ENCODE assay signal across 23 cellular contexts in genomic region chr2:144847347-144848080, GRCh38.
DNase-seq lines count a peak whose midpoint lies in the region; ATAC-seq, FAIRE-seq and TF ChIP-seq lines count a peak whose summit lies in the region.
"Had no signal": no experiment of that assay in that cellular context is flagged by ENCODE, and none has a peak within 500 bp of the region (broad histone marks: within the 10 kb centered on the region; RNA-seq: fewer than 3 reads in every experiment).

No MANE protein-coding gene starts in this region.

- H3K79me2 ChIP-seq in HepG2 (ENCODE audit: insufficient read depth, low read length) (no peaks in the 10 kb centered on the region), smooth muscle cell (ENCODE audit: low read depth) (no peaks in the 10 kb centered on the region)

- H3K9me3 ChIP-seq in HepG2 (ENCODE audit: low read length) (no peaks in the 10 kb centered on the region), right lobe of liver (no peaks in the 10 kb centered on the region), smooth muscle cell (replicated peaks; ENCODE audit: low read depth) (no peaks in the 10 kb centered on the region), ovary (no peaks in the 10 kb centered on the region)
- H3K9me3 ChIP-seq: A549, BE2C, HAP-1 had no signal

- no peak for TF ChIP-seq RAD21 in HepG2 (CRISPR knock-in tag; IDR thresholded peaks at IDR 0.05)

- H3K9ac ChIP-seq in HepG2 (ENCODE audit: insufficient read depth, low read depth, low read length) (no peak overlapping the region), smooth muscle cell (ENCODE audit: low read depth) (no peak overlapping the region)
- H3K9ac ChIP-seq: BLaER1 treated with 17β-estradiol and CSF1 and Interleukin-3, amounts not matched to agents 10 nM and 100 nM had no signal

- CTCF ChIA-PET in HepG2 (lab: Yijun Ruan, JAX; ENCODE audit: low intra/inter-chr PET ratio, low total read pairs) = no interaction called here

- POLR2A ChIA-PET in HepG2 (lab: Yijun Ruan, JAX) = no interaction called here

- H3K4me3 ChIP-seq in HepG2 (replicated peaks in 1 of 3; ENCODE audit: insufficient read depth in 1 of 3, low read depth in 2 of 3, low read length in 3 of 3) (no peak overlapping the region), right lobe of liver (no peak overlapping the region), smooth muscle cell (no peak overlapping the region), ovary (no peak overlapping the region)
- H3K4me3 ChIP-seq: A549; BLaER1 treated with 17β-estradiol and CSF1 and Interleukin-3, amounts not matched to agents 10 nM and 100 nM; HAP-1 had no signal

- H3K36me3 Mint-ChIP-seq in dendritic cell treated with granulocyte-macrophage colony-stimulating factor and Interleukin-4, amounts not matched to agents 40 ng/mL and 50 ng/mL, for 4 days (ENCODE audit: low read depth) = no peaks in the 10 kb centered on the region
- H3K36me3 Mint-ChIP-seq: CD14-positive monocyte; CD8-positive, alpha-beta memory T cell had no signal

- H3K36me3 ChIP-seq in HepG2 (replicated peaks in 1 of 2; ENCODE audit: control insufficient read depth in 1 of 2, insufficient read depth in 2 of 2, low read length in 2 of 2) (no peaks in the 10 kb centered on the region), right lobe of liver (no peaks in the 10 kb centered on the region), smooth muscle cell (ENCODE audit: low read depth) (no peaks in the 10 kb centered on the region), ovary (no peaks in the 10 kb centered on the region)
- H3K36me3 ChIP-seq: BE2C; BLaER1 treated with 17β-estradiol and CSF1 and Interleukin-3, amounts not matched to agents 10 nM and 100 nM; HAP-1 had no signal

- H2AFZ ChIP-seq in HepG2 (ENCODE audit: low read length) = no peak overlapping the region
- H2AFZ ChIP-seq in smooth muscle cell (ENCODE audit: low read depth) = peak overlapping the region; percentile 13

- FAIRE-seq in HepG2 (lab: Jason Lieb, UNC) = no peak
- FAIRE-seq: A549, GM12892, H54 had no signal

- TF ChIP-seq POLR2A in HepG2 (IDR thresholded peaks at IDR 0.05; ENCODE audit: insufficient read depth in 1 of 2, low read depth in 2 of 2, low read length in 2 of 2) (no peak), right lobe of liver (IDR thresholded peaks at IDR 0.05) (no peak), ovary (IDR thresholded peaks at IDR 0.05) (no peak)

- ATAC-seq in HepG2 (no peak), right lobe of liver (no peak)
- ATAC-seq: A549 had no signal

- DNase-seq in HepG2 (ENCODE audit: low spot score) = no peak
- DNase-seq in right lobe of liver = no peak
- DNase-seq in smooth muscle cell (lab: John Stamatoyannopoulos, UW; ENCODE audit: unreplicated experiment) = no peak
- DNase-seq in ovary = no peak
- no peak for DNase-seq in KG1 (lab: John Stamatoyannopoulos, UW)
- DNase-seq: 8988T; ACHN; AML-193; BE2C; CD4-positive, alpha-beta T cell; CD8-positive, alpha-beta memory T cell; DMS53; DMS79 treated with DMSO at 0.1 percent for 48 hours; GF-D8; GOT3; HFFc6 had no signal

- no peak overlapping the region for H3K27ac ChIP-seq in HepG2 (ENCODE audit: extremely low read length, insufficient read depth, low read length)
- no peak overlapping the region for H3K27ac ChIP-seq in right lobe of liver
- no peak overlapping the region for H3K27ac ChIP-seq in smooth muscle cell (ENCODE audit: low read depth)
- no peak overlapping the region for H3K27ac ChIP-seq in ovary
- H3K27ac ChIP-seq: A549; BLaER1 treated with 17β-estradiol and CSF1 and Interleukin-3, amounts not matched to agents 10 nM and 100 nM had no signal

- in situ Hi-C loops in HepG2 (cut with HindIII; ENCODE audit: extremely low pct_ligation_motif_present, low pct_unique_long_range_greater_than_20kb) = no loop called here

- H4K20me1 ChIP-seq in HepG2 (ENCODE audit: insufficient read depth, low read length) (no peaks in the 10 kb centered on the region), smooth muscle cell (ENCODE audit: low read depth) (no peaks in the 10 kb centered on the region)
- H4K20me1 ChIP-seq: BLaER1 treated with 17β-estradiol and CSF1 and Interleukin-3, amounts not matched to agents 10 nM and 100 nM had no signal

- no peaks in the 10 kb centered on the region for H3K27me3 Mint-ChIP-seq in dendritic cell treated with granulocyte-macrophage colony-stimulating factor and Interleukin-4, amounts not matched to agents 40 ng/mL and 50 ng/mL, for 4 days
- H3K27me3 Mint-ChIP-seq: CD4-positive, alpha-beta T cell; CD8-positive, alpha-beta memory T cell had no signal

- H3F3A ChIP-seq in smooth muscle cell (ENCODE audit: low read depth) = no peaks in the 10 kb centered on the region

- H3K4me2 ChIP-seq in HepG2 (ENCODE audit: low read depth, low read length) (no peak overlapping the region), smooth muscle cell (no peak overlapping the region)
- H3K4me2 ChIP-seq: A549 had no signal

- peaks cover 13% of the 10 kb centered on the region for H3K4me1 Mint-ChIP-seq in dendritic cell treated with granulocyte-macrophage colony-stimulating factor and Interleukin-4, amounts not matched to agents 40 ng/mL and 50 ng/mL, for 4 days (ENCODE audit: low read depth)
- H3K4me1 Mint-ChIP-seq: CD14-positive monocyte had no signal

- intact Hi-C loops in HepG2 (cut with micrococcal nuclease; ENCODE audit: unreplicated experiment) (no loop called here), right lobe of liver (cut with DNase I) (no loop called here), ovary (cut with DNase I) (no loop called here)
- intact Hi-C loops in dendritic cell treated with granulocyte-macrophage colony-stimulating factor and Interleukin-4, amounts not matched to agents 40 ng/mL and 50 ng/mL, for 4 days (cut with micrococcal nuclease) = no loop called here

- H3K9me3 Mint-ChIP-seq in dendritic cell treated with granulocyte-macrophage colony-stimulating factor and Interleukin-4, amounts not matched to agents 40 ng/mL and 50 ng/mL, for 4 days = peaks cover 15% of the 10 kb centered on the region
- H3K9me3 Mint-ChIP-seq: CD4-positive, alpha-beta T cell; CD8-positive, alpha-beta memory T cell; HFFc6 had no signal

- no peaks in the 10 kb centered on the region for H3K27me3 ChIP-seq in HepG2 (ENCODE audit: control insufficient read depth in 1 of 2, insufficient read depth in 2 of 2, low read length in 2 of 2)
- H3K27me3 ChIP-seq in right lobe of liver = no peaks in the 10 kb centered on the region
- no peaks in the 10 kb centered on the region for H3K27me3 ChIP-seq in smooth muscle cell (ENCODE audit: low read depth)
- H3K27me3 ChIP-seq in ovary = no peaks in the 10 kb centered on the region
- H3K27me3 ChIP-seq: BE2C; BLaER1 treated with 17β-estradiol and CSF1 and Interleukin-3, amounts not matched to agents 10 nM and 100 nM had no signal

- no peak overlapping the region for H3K4me3 Mint-ChIP-seq in dendritic cell treated with granulocyte-macrophage colony-stimulating factor and Interleukin-4, amounts not matched to agents 40 ng/mL and 50 ng/mL, for 4 days
- H3K4me3 Mint-ChIP-seq: CD14-positive monocyte; CD4-positive, alpha-beta T cell; CD8-positive, alpha-beta memory T cell; HFFc6 had no signal

- no peaks in the 10 kb centered on the region for H3K4me1 ChIP-seq in HepG2 (ENCODE audit: insufficient read depth, low read length)
- H3K4me1 ChIP-seq in right lobe of liver = no peaks in the 10 kb centered on the region
- H3K4me1 ChIP-seq in smooth muscle cell (ENCODE audit: low read depth) = peaks cover 4% of the 10 kb centered on the region
- H3K4me1 ChIP-seq in ovary (ENCODE audit: insufficient read depth) = no peaks in the 10 kb centered on the region
- H3K4me1 ChIP-seq: A549, BE2C, HAP-1 had no signal

- TF ChIP-seq EP300 in HepG2 (IDR thresholded peaks at IDR 0.05; ENCODE audit: low read depth in 2 of 2, low read length in 2 of 2) = no peak
- TF ChIP-seq EP300 in HepG2 (CRISPR knock-in tag; IDR thresholded peaks at IDR 0.05; ENCODE audit: borderline replicate concordance) = no peak
- TF ChIP-seq EP300 in ovary (IDR thresholded peaks at IDR 0.05) = no peak

- TF ChIP-seq CTCF in HepG2 (CRISPR knock-in tag; IDR thresholded peaks at IDR 0.05) (no peak), right lobe of liver (IDR thresholded peaks at IDR 0.05) (no peak), smooth muscle cell (IDR thresholded peaks at IDR 0.05; ENCODE audit: borderline replicate concordance, insufficient read depth, poor library complexity, severe bottlenecking) (no peak), ovary (IDR thresholded peaks at IDR 0.05) (no peak)

- H3K27ac Mint-ChIP-seq in dendritic cell treated with granulocyte-macrophage colony-stimulating factor and Interleukin-4, amounts not matched to agents 40 ng/mL and 50 ng/mL, for 4 days = peak overlapping the region; percentile 25
- H3K27ac Mint-ChIP-seq: CD14-positive monocyte; CD4-positive, alpha-beta T cell; CD8-positive, alpha-beta memory T cell; HFFc6 had no signal

- no TSS peak for BruUV-seq in HepG2 (replicated peaks; lab: Mats Ljungman, UMichigan)

- WGBS in HepG2 (ENCODE audit: low lambda C conversion rate) = 2% methylated on average over 5 of the region's 5 CpGs
- WGBS in right lobe of liver (ENCODE audit: insufficient coverage, low coverage, low lambda C conversion rate, missing lambda C conversion rate) = 85% methylated on average over 5 of the region's 5 CpGs
- 50% methylated on average over 5 of the region's 5 CpGs for WGBS in smooth muscle cell (ENCODE audit: low lambda C conversion rate)
- 63 to 77% (median 77%) methylated on average over 5 of the region's 5 CpGs for WGBS in ovary, 3 donors

TF ChIP-seq in HepG2, 621 proteins besides CTCF, POLR2A, EP300 and RAD21:
- no peak for TF ChIP-seq HIVEP1 (CRISPR knock-in tag; IDR thresholded peaks at IDR 0.05)
- peak; percentile 93 for TF ChIP-seq HNRNPK (IDR thresholded peaks at IDR 0.05; ENCODE audit: low read depth, low read length, poor library complexity, severe bottlenecking)
- TF ChIP-seq PCBP2 (optimal IDR thresholded peaks at IDR 0.05; ENCODE audit: low read depth, low read length, poor library complexity, severe bottlenecking) = peak; percentile 94
- 0 out of 2 replicates have a peak, but pooled peaks have one; percentile 56 for TF ChIP-seq PCBP1 (IDR thresholded peaks at IDR 0.05; ENCODE audit: borderline replicate concordance, low read depth, low read length)
